ENCODE assay signal across 15 cellular contexts in the genomic region with DNA sequence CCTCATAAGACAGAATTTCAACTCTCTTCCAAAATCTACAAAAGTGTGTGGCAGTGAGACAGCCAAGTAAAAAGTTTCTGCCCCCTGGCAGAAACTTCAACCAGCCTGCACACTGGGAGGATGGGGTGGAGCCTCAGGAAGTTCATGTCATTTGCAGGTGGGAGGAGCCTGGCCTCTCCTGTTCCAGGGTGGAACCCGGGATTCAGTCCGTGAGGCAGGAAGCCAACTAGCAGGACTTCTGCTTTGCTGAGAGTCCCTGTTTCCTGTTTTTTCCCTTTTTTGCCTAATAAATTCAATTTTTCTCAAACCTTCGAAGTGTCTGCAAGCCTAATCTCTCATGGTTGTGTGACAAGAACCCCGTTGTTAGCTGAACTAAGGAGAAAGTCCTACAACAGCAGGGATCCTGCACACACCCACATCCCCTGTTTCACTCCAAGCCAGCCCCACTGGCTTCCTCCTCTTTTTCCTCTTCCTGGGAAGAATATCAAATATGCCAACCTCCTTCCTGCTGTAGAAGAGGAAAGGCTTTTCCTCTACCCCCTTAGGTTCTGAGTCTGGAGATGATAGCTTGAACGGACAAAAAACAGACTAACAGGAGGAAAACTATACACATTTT.
DNase-seq lines count a peak whose midpoint lies in the region; ATAC-seq and TF ChIP-seq lines count a peak whose summit lies in the region.
"Had no signal": no experiment of that assay in that cellular context is flagged by ENCODE, and none has a peak within 500 bp of the region (broad histone marks: within the 10 kb centered on the region; RNA-seq: fewer than 3 reads in every experiment).

No MANE protein-coding gene starts in this region.

- intact Hi-C loops in esophagus muscularis mucosa (cut with DNase I) (no loop called here), aorta (cut with DNase I) (no loop called here)
- intact Hi-C loops in activated T-helper 1 cell treated with anti-CD3 and anti-CD28 coated beads, Interleukin-12 subunit alpha, Interleukin-12 subunit beta, Interleukin-2, Interleukin-4 antibody, amounts not matched to agents 30 ng/mL and 10 ng/mL and 1 ng/mL, durations not matched to agents 14 hours and 24 hours and 36 hours (cut with micrococcal nuclease): no loop called here

- no peaks in the 10 kb centered on the region for H3K27me3 ChIP-seq in esophagus muscularis mucosa
- H3K27me3 ChIP-seq in aorta (ENCODE audit: control insufficient read depth in 1 of 2, insufficient read depth in 2 of 2, low read length in 1 of 2): no peaks in the 10 kb centered on the region

- peak; percentile 28 for TF ChIP-seq POLR2A in esophagus muscularis mucosa (IDR thresholded peaks at IDR 0.05; ENCODE audit: low read depth)

- no peaks in the 10 kb centered on the region for H3K36me3 ChIP-seq in esophagus muscularis mucosa
- no peaks in the 10 kb centered on the region for H3K36me3 ChIP-seq in aorta (ENCODE audit: control insufficient read depth in 1 of 2, insufficient read depth in 2 of 2, low read length in 1 of 2)

- ATAC-seq in aorta (ENCODE audit: low FRiP score): peak; percentile 83
- ATAC-seq: activated CD8-positive, alpha-beta memory T cell treated with anti-CD3 and anti-CD28 coated beads, Interleukin-2, amount 10 ng/mL, durations not matched to agents 7 days and 5 days; natural killer cell; SK-N-SH treated with all-trans-retinoic acid at 6 μM for 48 hours had no signal

- H3K4me3 Mint-ChIP-seq in activated T-helper 1 cell treated with anti-CD3 and anti-CD28 coated beads, Interleukin-12 subunit alpha, Interleukin-12 subunit beta, Interleukin-2, Interleukin-4 antibody, amounts not matched to agents 30 ng/mL and 10 ng/mL and 1 ng/mL, durations not matched to agents 14 hours and 24 hours and 36 hours: no peak overlapping the region
- H3K4me3 Mint-ChIP-seq: activated CD8-positive, alpha-beta memory T cell treated with anti-CD3 and anti-CD28 coated beads, Interleukin-2, amount 10 ng/mL, durations not matched to agents 7 days and 5 days; natural killer cell had no signal

- TF ChIP-seq CTCF in esophagus muscularis mucosa (IDR thresholded peaks at IDR 0.05): no peak

- DNase-seq in DMS53 (lab: John Stamatoyannopoulos, UW) (peak; percentile 46), DMS53 treated with DMSO at 0.1 percent for 48 hours (lab: John Stamatoyannopoulos, UW; ENCODE audit: unreplicated experiment) (no peak), esophagus muscularis mucosa (ENCODE audit: extremely low spot score) (no peak), lung microvascular endothelial cell (ENCODE audit: low read depth in 2 of 2) (peak; percentile 33 to 68), aorta (peak; percentile 83 to 84)
- no peak for DNase-seq in stimulated activated CD4-positive, alpha-beta T cell treated with anti-CD3 and anti-CD28 coated beads, Interleukin-1b, Interleukin-23, amount 100 ng/mL, for 48 hours
- no peak for DNase-seq in activated T-helper 1 cell treated with anti-CD3 and anti-CD28 coated beads, Interleukin-12 subunit alpha, Interleukin-12 subunit beta, Interleukin-2, Interleukin-4 antibody, amounts not matched to agents 30 ng/mL and 10 ng/mL and 1 ng/mL, durations not matched to agents 14 hours and 24 hours and 36 hours (ENCODE audit: low spot score)
- no peak for DNase-seq in activated T-cell treated with anti-CD3 and anti-CD28 coated beads, Interleukin-2, amount 50 U/mL, for 48 hours
- DNase-seq: 8988T; activated CD8-positive, alpha-beta memory T cell treated with anti-CD3 and anti-CD28 coated beads, Interleukin-2, amount 10 ng/mL, durations not matched to agents 7 days and 5 days; effector CD8-positive, alpha-beta T cell; GDM1; natural killer cell; NCI-H2081 treated with DMSO at 0.1 percent for 48 hours had no signal

- no peaks in the 10 kb centered on the region for H3K4me1 Mint-ChIP-seq in activated T-helper 1 cell treated with anti-CD3 and anti-CD28 coated beads, Interleukin-12 subunit alpha, Interleukin-12 subunit beta, Interleukin-2, Interleukin-4 antibody, amounts not matched to agents 30 ng/mL and 10 ng/mL and 1 ng/mL, durations not matched to agents 14 hours and 24 hours and 36 hours (ENCODE audit: low read depth)
- H3K4me1 Mint-ChIP-seq: activated CD8-positive, alpha-beta memory T cell treated with anti-CD3 and anti-CD28 coated beads, Interleukin-2, amount 10 ng/mL, durations not matched to agents 7 days and 5 days; natural killer cell had no signal

- peaks cover 6% of the 10 kb centered on the region for H3K27me3 Mint-ChIP-seq in activated T-helper 1 cell treated with anti-CD3 and anti-CD28 coated beads, Interleukin-12 subunit alpha, Interleukin-12 subunit beta, Interleukin-2, Interleukin-4 antibody, amounts not matched to agents 30 ng/mL and 10 ng/mL and 1 ng/mL, durations not matched to agents 14 hours and 24 hours and 36 hours (ENCODE audit: insufficient read depth)
- H3K27me3 Mint-ChIP-seq: activated CD8-positive, alpha-beta memory T cell treated with anti-CD3 and anti-CD28 coated beads, Interleukin-2, amount 10 ng/mL, durations not matched to agents 7 days and 5 days had no signal

- H3K27ac ChIP-seq in esophagus muscularis mucosa (replicated peaks in 1 of 4) (peak overlapping the region; percentile 54 to 69 (median 56)), aorta (ENCODE audit: low read depth in 1 of 2, low read length in 2 of 2) (peak overlapping the region in 1 of 2 donors; percentile 60)

- H3K27ac Mint-ChIP-seq in activated T-helper 1 cell treated with anti-CD3 and anti-CD28 coated beads, Interleukin-12 subunit alpha, Interleukin-12 subunit beta, Interleukin-2, Interleukin-4 antibody, amounts not matched to agents 30 ng/mL and 10 ng/mL and 1 ng/mL, durations not matched to agents 14 hours and 24 hours and 36 hours: no peak overlapping the region
- H3K27ac Mint-ChIP-seq: activated CD8-positive, alpha-beta memory T cell treated with anti-CD3 and anti-CD28 coated beads, Interleukin-2, amount 10 ng/mL, durations not matched to agents 7 days and 5 days; natural killer cell had no signal

- 66% methylated on average over 5 of the region's 5 CpGs for WGBS in esophagus muscularis mucosa
- 24% methylated on average over 5 of the region's 5 CpGs for WGBS in aorta, 2 donors

- no peaks in the 10 kb centered on the region for H3K36me3 Mint-ChIP-seq in activated T-helper 1 cell treated with anti-CD3 and anti-CD28 coated beads, Interleukin-12 subunit alpha, Interleukin-12 subunit beta, Interleukin-2, Interleukin-4 antibody, amounts not matched to agents 30 ng/mL and 10 ng/mL and 1 ng/mL, durations not matched to agents 14 hours and 24 hours and 36 hours (ENCODE audit: low read depth)
- H3K36me3 Mint-ChIP-seq: activated CD8-positive, alpha-beta memory T cell treated with anti-CD3 and anti-CD28 coated beads, Interleukin-2, amount 10 ng/mL, durations not matched to agents 7 days and 5 days; natural killer cell had no signal

- peaks cover 0 to 3% (median 0%) of the 10 kb centered on the region in 4 donors for H3K9me3 ChIP-seq in esophagus muscularis mucosa
- no peaks in the 10 kb centered on the region for H3K9me3 ChIP-seq in aorta (ENCODE audit: control insufficient read depth, low read length)

- no peak overlapping the region for H3K4me3 ChIP-seq in esophagus muscularis mucosa
- no peak overlapping the region for H3K4me3 ChIP-seq in aorta (ENCODE audit: low read length in 2 of 2)

- H3K4me1 ChIP-seq in esophagus muscularis mucosa (peaks cover 19 to 32% (median 20%) of the 10 kb centered on the region in 4 donors), aorta (ENCODE audit: control insufficient read depth in 1 of 2, insufficient read depth in 2 of 2, low read length in 2 of 2) (peaks cover 4 to 5% of the 10 kb centered on the region in 2 donors)

- no peak for TF ChIP-seq EP300 in esophagus muscularis mucosa (IDR thresholded peaks at IDR 0.05)

- H3K9me3 Mint-ChIP-seq in activated T-helper 1 cell treated with anti-CD3 and anti-CD28 coated beads, Interleukin-12 subunit alpha, Interleukin-12 subunit beta, Interleukin-2, Interleukin-4 antibody, amounts not matched to agents 30 ng/mL and 10 ng/mL and 1 ng/mL, durations not matched to agents 14 hours and 24 hours and 36 hours: no peaks in the 10 kb centered on the region
- H3K9me3 Mint-ChIP-seq: natural killer cell had no signal

Comparison
In these comparisons a context has a peak if more than half of its experiments do, and no peak if none do; other contexts are left out.
1. DNase-seq: peak in DMS53 (single experiment), lung microvascular endothelial cell (2 of 2) and aorta (2 of 2); none in DMS53 treated with DMSO at 0.1 percent for 48 hours (single experiment), esophagus muscularis mucosa (single experiment), stimulated activated CD4-positive, alpha-beta T cell treated with anti-CD3 and anti-CD28 coated beads, Interleukin-1b, Interleukin-23, amount 100 ng/mL, for 48 hours (single experiment), activated T-helper 1 cell treated with anti-CD3 and anti-CD28 coated beads, Interleukin-12 subunit alpha, Interleukin-12 subunit beta, Interleukin-2, Interleukin-4 antibody, amounts not matched to agents 30 ng/mL and 10 ng/mL and 1 ng/mL, durations not matched to agents 14 hours and 24 hours and 36 hours (single experiment) and activated T-cell treated with anti-CD3 and anti-CD28 coated beads, Interleukin-2, amount 50 U/mL, for 48 hours (0 of 2).